22 cellular contexts compared by ENCODE assay signal in genomic region chr2:39933166-39933565, GRCh38.
DNase-seq lines count a peak whose midpoint lies in the region; ATAC-seq and TF ChIP-seq lines count a peak whose summit lies in the region.
"Had no signal": no experiment of that assay in that cellular context is flagged by ENCODE, and none has a peak within 500 bp of the region (broad histone marks: within the 10 kb centered on the region; RNA-seq: fewer than 3 reads in every experiment).

No MANE protein-coding gene starts in this region.

- ATAC-seq in activated CD4-positive, alpha-beta T cell treated with anti-CD3 and anti-CD28 coated beads for 36 hours: no peak
- ATAC-seq in IMR-90 (ENCODE audit: low read depth) (peak; percentile 72), left ventricle myocardium superior (no peak)
- ATAC-seq in activated T-cell treated with anti-CD3 and anti-CD28 coated beads, Interleukin-2, amount 50 U/mL, for 4 hours: no peak

- peak overlapping the region; percentile 91 for H2BK120ac ChIP-seq in IMR-90 (ENCODE audit: low read depth, low read length)

- peak overlapping the region; percentile 60 for H4K91ac ChIP-seq in IMR-90 (ENCODE audit: insufficient read depth, low read depth, low read length)

- TF ChIP-seq POLR2A in IMR-90 (IDR thresholded peaks at IDR 0.05; ENCODE audit: low read depth, low read length): no peak

- POLR2A ChIA-PET in activated CD4-positive, alpha-beta T cell treated with anti-CD3 and anti-CD28 coated beads for 36 hours (lab: Charles Lee): no interaction called here
- POLR2A ChIA-PET in IMR-90 (lab: Charles Lee; ENCODE audit: unreplicated experiment): no interaction called here

- H3K56ac ChIP-seq in IMR-90 (ENCODE audit: extremely low read depth, insufficient read depth, low read length): peak overlapping the region; percentile 34; the same call in 1 of the 2 replicates

- TF ChIP-seq CTCF in IMR-90 (conservative IDR thresholded peaks at IDR 0.05; ENCODE audit: low read depth, low read length): no peak

- peaks cover 14% of the 10 kb centered on the region for H3K4me1 ChIP-seq in IMR-90 (ENCODE audit: control insufficient read depth, insufficient read depth, low read length)
- H3K4me1 ChIP-seq in neuron (ENCODE audit: insufficient read depth, low read length): no peaks in the 10 kb centered on the region
- H3K4me1 ChIP-seq: BE2C had no signal

- H2BK5ac ChIP-seq in IMR-90 (ENCODE audit: low read depth, low read length, poor library complexity, severe bottlenecking): peak overlapping the region; percentile 96

- H2AK9ac ChIP-seq in IMR-90 (replicated peaks; ENCODE audit: low read depth, low read length, poor library complexity): no peak overlapping the region

- H3K18ac ChIP-seq in IMR-90 (ENCODE audit: low read depth, low read length): peak overlapping the region; percentile 96

- peaks cover 7% of the 10 kb centered on the region for H3K9me1 ChIP-seq in IMR-90 (ENCODE audit: insufficient read depth, low read length)

- peaks cover 5% of the 10 kb centered on the region for H3K27me3 Mint-ChIP-seq in activated CD4-positive, alpha-beta T cell treated with anti-CD3 and anti-CD28 coated beads for 36 hours
- no peaks in the 10 kb centered on the region for H3K27me3 Mint-ChIP-seq in activated CD4-positive, alpha-beta T cell treated with anti-CD3 and anti-CD28 coated beads, Interleukin-2, amount 10 ng/mL, durations not matched to agents 24 days and 14 days
- peaks cover 12% of the 10 kb centered on the region for H3K27me3 Mint-ChIP-seq in activated T-cell treated with anti-CD3 and anti-CD28 coated beads, Interleukin-2, amount 50 U/mL, for 4 hours (ENCODE audit: low read depth)
- H3K27me3 Mint-ChIP-seq: CD4-positive, alpha-beta T cell had no signal

- peak overlapping the region; percentile 97 for H4K5ac ChIP-seq in IMR-90 (ENCODE audit: low read depth, low read length)

- H3K23ac ChIP-seq in IMR-90 (ENCODE audit: low read depth, low read length): peak overlapping the region; percentile 71; the same call in 1 of the 2 replicates

- peaks cover 6% of the 10 kb centered on the region for H3K9me3 ChIP-seq in IMR-90 (ENCODE audit: control insufficient read depth, insufficient read depth, low read length)
- H3K9me3 ChIP-seq in neuron (ENCODE audit: low read length): no peaks in the 10 kb centered on the region
- H3K9me3 ChIP-seq: BE2C had no signal

- DNase-seq in activated CD4-positive, alpha-beta T cell treated with anti-CD3 and anti-CD28 coated beads for 36 hours: no peak
- DNase-seq in activated CD4-positive, alpha-beta T cell treated with anti-CD3 and anti-CD28 coated beads, Interleukin-2, amount 10 ng/mL, durations not matched to agents 24 days and 14 days: no peak
- DNase-seq in IMR-90 (peak; percentile 58), fibroblast of peridontal ligament (ENCODE audit: extremely low read depth) (peak; percentile 27), left ventricle myocardium superior (no peak)
- DNase-seq in activated effector memory CD4-positive, alpha-beta T cell treated with Interleukin-2 at 50 U/mL for 16 hours: no peak
- DNase-seq in activated T-cell treated with anti-CD3 and anti-CD28 coated beads, Interleukin-2, amount 50 U/mL, for 4 hours: no peak
- DNase-seq: 8988T; AML-193; BE2C; CD4-positive, alpha-beta T cell; CD8-positive, alpha-beta memory T cell; DMS 273 treated with DMSO at 0.1 percent for 48 hours; DMS53; DMS79 treated with DMSO at 0.1 percent for 48 hours; GF-D8; GM23248; H7; HCEC 1CT had no signal

- H3K9me3 Mint-ChIP-seq in activated CD4-positive, alpha-beta T cell treated with anti-CD3 and anti-CD28 coated beads for 36 hours (ENCODE audit: low read depth): no peaks in the 10 kb centered on the region
- H3K9me3 Mint-ChIP-seq in activated CD4-positive, alpha-beta T cell treated with anti-CD3 and anti-CD28 coated beads, Interleukin-2, amount 10 ng/mL, durations not matched to agents 24 days and 14 days: peaks cover 16% of the 10 kb centered on the region
- no peaks in the 10 kb centered on the region for H3K9me3 Mint-ChIP-seq in activated T-cell treated with anti-CD3 and anti-CD28 coated beads, Interleukin-2, amount 50 U/mL, for 4 hours
- H3K9me3 Mint-ChIP-seq: CD4-positive, alpha-beta T cell had no signal

- BruUV-seq in IMR-90 (replicated peaks; lab: Mats Ljungman, UMichigan): no TSS peak

- peak overlapping the region; percentile 18 for H3K14ac ChIP-seq in IMR-90 (replicated peaks; ENCODE audit: low read depth, low read length)

- H2AK5ac ChIP-seq in IMR-90 (ENCODE audit: low read depth, low read length): no peak overlapping the region; the same call in 1 of the 2 replicates

- H3K4me3 ChIP-seq in IMR-90 (ENCODE audit: insufficient read depth, low read depth, low read length): no peak overlapping the region
- H3K4me3 ChIP-seq in neuron (ENCODE audit: low read length): no peak overlapping the region
- H3K4me3 ChIP-seq: BLaER1 treated with 17β-estradiol and CSF1 and Interleukin-3, amounts not matched to agents 10 nM and 100 nM; GM23248 had no signal

- no peaks in the 10 kb centered on the region for H3K36me3 ChIP-seq in IMR-90 (ENCODE audit: control insufficient read depth, insufficient read depth, low read length)
- no peaks in the 10 kb centered on the region for H3K36me3 ChIP-seq in neuron (ENCODE audit: insufficient read depth, low read length)
- H3K36me3 ChIP-seq: BE2C had no signal

- H3K4ac ChIP-seq in IMR-90 (ENCODE audit: low read depth, low read length): peak overlapping the region; percentile 54

- dilution Hi-C loops in IMR-90 (cut with HindIII; ENCODE audit: low sequenced_read_pairs, unreplicated experiment): no loop called here

- H3K9ac ChIP-seq in IMR-90 (ENCODE audit: low read depth, low read length): no peak overlapping the region; the same call in 1 of the 2 replicates
- H3K9ac ChIP-seq: BLaER1 treated with 17β-estradiol and CSF1 and Interleukin-3, amounts not matched to agents 10 nM and 100 nM; GM23248 had no signal

- H3K36me3 Mint-ChIP-seq in activated CD4-positive, alpha-beta T cell treated with anti-CD3 and anti-CD28 coated beads for 36 hours (ENCODE audit: low read depth): peaks cover 38% of the 10 kb centered on the region
- peaks cover 68% of the 10 kb centered on the region for H3K36me3 Mint-ChIP-seq in activated CD4-positive, alpha-beta T cell treated with anti-CD3 and anti-CD28 coated beads, Interleukin-2, amount 10 ng/mL, durations not matched to agents 24 days and 14 days (ENCODE audit: low read depth)
- no peaks in the 10 kb centered on the region for H3K36me3 Mint-ChIP-seq in activated T-cell treated with anti-CD3 and anti-CD28 coated beads, Interleukin-2, amount 50 U/mL, for 4 hours (ENCODE audit: insufficient read depth)
- H3K36me3 Mint-ChIP-seq: CD14-positive monocyte; CD8-positive, alpha-beta memory T cell had no signal

- peak overlapping the region; percentile 6 for H3K27ac Mint-ChIP-seq in activated CD4-positive, alpha-beta T cell treated with anti-CD3 and anti-CD28 coated beads for 36 hours
- no peak overlapping the region for H3K27ac Mint-ChIP-seq in activated CD4-positive, alpha-beta T cell treated with anti-CD3 and anti-CD28 coated beads, Interleukin-2, amount 10 ng/mL, durations not matched to agents 24 days and 14 days
- H3K27ac Mint-ChIP-seq: CD14-positive monocyte; CD4-positive, alpha-beta T cell; CD8-positive, alpha-beta memory T cell had no signal

- H3K27me3 ChIP-seq in IMR-90 (ENCODE audit: control insufficient read depth, insufficient read depth, low read length) (no peaks in the 10 kb centered on the region), neuron (ENCODE audit: insufficient read depth, low read length) (no peaks in the 10 kb centered on the region)
- H3K27me3 ChIP-seq: BLaER1 treated with 17β-estradiol and CSF1 and Interleukin-3, amounts not matched to agents 10 nM and 100 nM had no signal

- TF ChIP-seq RAD21 in IMR-90 (IDR thresholded peaks at IDR 0.05; ENCODE audit: low read length): no peak

- H3K27ac ChIP-seq in IMR-90 (ENCODE audit: insufficient read depth, low read length): peak overlapping the region; percentile 92
- H3K27ac ChIP-seq: BLaER1 treated with 17β-estradiol and CSF1 and Interleukin-3, amounts not matched to agents 10 nM and 100 nM; GM23248 had no signal

- in situ Hi-C loops in IMR-90 (cut with MboI; ENCODE audit: low sequenced_read_pairs): no loop called here

- H2BK15ac ChIP-seq in IMR-90 (ENCODE audit: low read depth, low read length): peak overlapping the region; percentile 33; the same call in 2 of the 3 replicates

- 0 out of 2 replicates have a peak overlapping the region, but pooled peaks have one; percentile 31 for H3K4me2 ChIP-seq in IMR-90 (ENCODE audit: low read depth, low read length)
- H3K4me2 ChIP-seq: BLaER1 treated with 17β-estradiol and CSF1 and Interleukin-3, amounts not matched to agents 10 nM and 100 nM had no signal

- no CpG with 5 or more reads among the region's 2 CpGs for WGBS in IMR-90 (ENCODE audit: extremely low coverage in 2 of 2, insufficient read length in 1 of 2), 2 experiments

- H3K79me1 ChIP-seq in IMR-90 (ENCODE audit: low read depth in 1 of 2, low read length in 2 of 2): 0 out of 4 replicates have a peak, but pooled peaks cover 0 to 3% of the 10 kb centered on the region in 2 experiments

- peak overlapping the region; percentile 26 to 78 for H4K8ac ChIP-seq in IMR-90 (ENCODE audit: low read depth in 2 of 2, low read length in 2 of 2)

- H3K4me3 Mint-ChIP-seq in activated CD4-positive, alpha-beta T cell treated with anti-CD3 and anti-CD28 coated beads for 36 hours: no peak overlapping the region
- H3K4me3 Mint-ChIP-seq in activated CD4-positive, alpha-beta T cell treated with anti-CD3 and anti-CD28 coated beads, Interleukin-2, amount 10 ng/mL, durations not matched to agents 24 days and 14 days: no peak overlapping the region
- no peak overlapping the region for H3K4me3 Mint-ChIP-seq in activated T-cell treated with anti-CD3 and anti-CD28 coated beads, Interleukin-2, amount 50 U/mL, for 4 hours
- H3K4me3 Mint-ChIP-seq: CD14-positive monocyte; CD4-positive, alpha-beta T cell; CD8-positive, alpha-beta memory T cell had no signal

- H2AFZ ChIP-seq in IMR-90 (replicated peaks; ENCODE audit: low read length, poor library complexity): peak overlapping the region; percentile 3
- H2AFZ ChIP-seq in neuron (ENCODE audit: low read depth, low read length): peak overlapping the region; percentile 40
- H2AFZ ChIP-seq: GM23248 had no signal

- no peaks in the 10 kb centered on the region for H4K20me1 ChIP-seq in IMR-90 (ENCODE audit: insufficient read depth, low read length)
- H4K20me1 ChIP-seq: BLaER1 treated with 17β-estradiol and CSF1 and Interleukin-3, amounts not matched to agents 10 nM and 100 nM had no signal

- peak overlapping the region; percentile 86 for H2BK20ac ChIP-seq in IMR-90 (ENCODE audit: low read depth, low read length)

- intact Hi-C loops in activated CD4-positive, alpha-beta T cell treated with anti-CD3 and anti-CD28 coated beads for 36 hours (cut with DNase I, micrococcal nuclease): no loop called here
- intact Hi-C loops in activated CD4-positive, alpha-beta T cell treated with anti-CD3 and anti-CD28 coated beads, Interleukin-2, amount 10 ng/mL, durations not matched to agents 24 days and 14 days (cut with micrococcal nuclease): no loop called here
- intact Hi-C loops in IMR-90 (cut with micrococcal nuclease) (loop anchor here (5.0 kb wide), 2 partner anchors 59 to 169 kb away; no protein-coding TSS in a partner anchor), left ventricle myocardium superior (cut with micrococcal nuclease) (no loop called here)

- CTCF ChIA-PET in activated CD4-positive, alpha-beta T cell treated with anti-CD3 and anti-CD28 coated beads for 36 hours (lab: Charles Lee): interaction anchor here (0.5 kb wide), 1 partner anchor 138 kb away, joined by 3 read pairs; no protein-coding TSS in a partner anchor
- CTCF ChIA-PET in IMR-90 (lab: Yijun Ruan, JAX): interaction anchor here (0.9 to 1.6 kb wide), 2 partner anchors 15 to 168 kb away, joined by 3 read pairs; no protein-coding TSS in a partner anchor

- peaks cover 44% of the 10 kb centered on the region for H3K4me1 Mint-ChIP-seq in activated CD4-positive, alpha-beta T cell treated with anti-CD3 and anti-CD28 coated beads for 36 hours
- peaks cover 33% of the 10 kb centered on the region for H3K4me1 Mint-ChIP-seq in activated CD4-positive, alpha-beta T cell treated with anti-CD3 and anti-CD28 coated beads, Interleukin-2, amount 10 ng/mL, durations not matched to agents 24 days and 14 days
- no peaks in the 10 kb centered on the region for H3K4me1 Mint-ChIP-seq in activated T-cell treated with anti-CD3 and anti-CD28 coated beads, Interleukin-2, amount 50 U/mL, for 4 hours (ENCODE audit: low read depth)
- H3K4me1 Mint-ChIP-seq: CD14-positive monocyte; CD8-positive, alpha-beta memory T cell had no signal

Comparison
In these comparisons a context has a peak if more than half of its experiments do, and no peak if none do; other contexts are left out.
1. DNase-seq: peak in IMR-90 (single experiment) and fibroblast of peridontal ligament (single experiment); none in activated CD4-positive, alpha-beta T cell treated with anti-CD3 and anti-CD28 coated beads for 36 hours (single experiment), activated CD4-positive, alpha-beta T cell treated with anti-CD3 and anti-CD28 coated beads, Interleukin-2, amount 10 ng/mL, durations not matched to agents 24 days and 14 days (single experiment), activated effector memory CD4-positive, alpha-beta T cell treated with Interleukin-2 at 50 U/mL for 16 hours (single experiment), activated T-cell treated with anti-CD3 and anti-CD28 coated beads, Interleukin-2, amount 50 U/mL, for 4 hours (single experiment) and left ventricle myocardium superior (single experiment).